Comparison of ENCODE assay signal across 20 cellular contexts in the genomic region with DNA sequence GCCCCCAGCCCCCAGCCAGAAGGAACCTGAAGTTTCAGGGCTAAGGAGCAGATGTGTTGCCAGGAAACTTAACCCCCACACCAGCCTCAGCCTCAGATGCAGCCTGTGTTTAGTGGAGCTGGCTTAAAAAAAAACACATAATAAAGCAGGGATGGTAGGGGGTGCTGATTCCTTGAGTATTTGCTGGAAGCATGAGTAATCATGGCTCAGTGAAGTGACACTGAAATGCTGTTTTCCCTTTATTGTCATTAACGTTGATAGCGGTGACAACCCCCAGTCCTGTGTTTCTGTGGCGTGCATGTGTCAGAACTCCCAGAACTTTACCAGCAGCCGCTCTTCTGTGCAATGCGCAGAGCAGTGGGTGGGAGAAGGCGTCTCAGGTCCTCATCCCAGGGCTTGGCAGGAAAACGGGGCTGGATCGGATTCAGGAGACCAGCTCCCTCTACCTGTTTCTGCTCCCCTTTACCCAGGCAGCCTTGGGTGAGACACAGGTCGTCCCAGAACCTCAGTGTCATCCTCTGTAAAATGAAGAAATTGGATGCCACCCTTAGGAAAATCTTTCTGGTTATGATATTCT.
"Had no signal": no experiment of that assay in that cellular context is flagged by ENCODE, and none has a peak within 500 bp of the region (broad histone marks: within the 10 kb centered on the region; RNA-seq: fewer than 3 reads in every experiment).

No MANE protein-coding gene starts in this region.

- H3K4me1 ChIP-seq: heart left ventricle, left ventricle myocardium inferior, neural progenitor cell, right lobe of liver had no signal

- H2AFZ ChIP-seq: neural progenitor cell had no signal

- H3K9me3 ChIP-seq: mucosa of descending colon, ovary, right lobe of liver had no signal

- H3K27ac ChIP-seq: brain microvascular endothelial cell, heart left ventricle, left ventricle myocardium inferior, neural progenitor cell, ovary, right lobe of liver had no signal

- H3K36me3 ChIP-seq: brain microvascular endothelial cell, heart left ventricle, left ventricle myocardium inferior, neural progenitor cell, ovary, right lobe of liver had no signal

- ATAC-seq: activated CD8-positive, alpha-beta T cell treated with anti-CD3 and anti-CD28 coated beads, Interleukin-2, amount 10 ng/mL, durations not matched to agents 7 days and 5 days; activated naive CD8-positive, alpha-beta T cell treated with anti-CD3 and anti-CD28 coated beads, Interleukin-2, amount 50 U/mL, for 24 hours; heart left ventricle; right lobe of liver had no signal

- DNase-seq: activated CD4-positive, alpha-beta T cell treated with anti-CD3 and anti-CD28 coated beads, Interleukin-2, amount 10 ng/mL, durations not matched to agents 7 days and 5 days; activated CD8-positive, alpha-beta T cell treated with anti-CD3 and anti-CD28 coated beads, Interleukin-2, amount 10 ng/mL, durations not matched to agents 7 days and 5 days; activated naive CD4-positive, alpha-beta T cell treated with anti-CD3 and anti-CD28 coated beads for 36 hours; activated T-cell treated with anti-CD3 and anti-CD28 coated beads, Interleukin-2, amount 50 U/mL, for 24 hours; aorta; brain microvascular endothelial cell; cortex of kidney; erythroblast; heart left ventricle; left ventricle myocardium inferior; naive B cell; ovary; right lobe of liver; small intestine; stimulated activated CD4-positive, alpha-beta T cell treated with anti-CD3 and anti-CD28 coated beads, Interleukin-15, amount 100 ng/mL, for 24 hours; stimulated activated CD4-positive, alpha-beta T cell treated with anti-CD3 and anti-CD28 coated beads, Interleukin-2, amount 100 ng/mL, for 48 hours; T-helper 9 cell had no signal

- H3K9ac ChIP-seq: neural progenitor cell had no signal

- H3K27me3 ChIP-seq: brain microvascular endothelial cell, neural progenitor cell, ovary, right lobe of liver had no signal

- H3K4me3 ChIP-seq: heart left ventricle, left ventricle myocardium inferior, mucosa of descending colon, neural progenitor cell, ovary, right lobe of liver had no signal

- H3K4me2 ChIP-seq: neural progenitor cell had no signal
